In the genomic region with DNA sequence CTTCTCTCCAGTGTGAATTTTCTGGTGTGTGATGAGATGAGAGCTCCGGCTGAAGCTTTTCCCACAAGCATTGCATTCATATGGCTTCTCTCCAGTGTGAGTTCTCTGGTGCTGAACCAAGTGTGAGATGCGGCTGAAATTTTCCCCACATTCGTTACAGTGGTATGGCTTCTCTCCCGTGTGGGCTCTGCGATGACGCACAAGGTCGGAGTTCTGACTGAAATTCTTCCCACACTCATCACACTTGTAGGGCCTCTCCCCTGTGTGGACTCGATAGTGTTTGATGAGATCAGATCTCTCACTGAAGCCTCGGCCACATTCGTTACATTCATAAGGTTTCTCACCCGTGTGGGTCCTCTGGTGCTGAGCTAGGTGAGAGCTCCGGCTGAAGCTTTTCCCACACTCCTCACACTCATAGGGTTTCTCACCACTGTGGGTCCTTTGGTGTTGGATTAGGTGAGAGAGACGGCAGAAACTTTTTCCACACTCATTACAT, we compare ENCODE assay signal across 22 cellular contexts. TPM values are rescaled to one million over a fixed set of nuclear protein-coding genes. Genes with fewer than 3 reads are reported as not detected.
DNase-seq lines count a peak whose midpoint lies in the region; ATAC-seq and TF ChIP-seq lines count a peak whose summit lies in the region.
"Had no signal": no experiment of that assay in that cellular context is flagged by ENCODE, and none has a peak within 500 bp of the region (broad histone marks: within the 10 kb centered on the region; RNA-seq: fewer than 3 reads in every experiment).

No MANE protein-coding gene starts in this region.

- no peak overlapping the region for H3K27ac Mint-ChIP-seq in activated CD4-positive, alpha-beta memory T cell treated with anti-CD3 and anti-CD28 coated beads for 36 hours
- H3K27ac Mint-ChIP-seq in activated CD4-positive, alpha-beta memory T cell treated with anti-CD3 and anti-CD28 coated beads, Interleukin-2, amount 10 ng/mL, durations not matched to agents 7 days and 5 days, result no peak overlapping the region
- H3K27ac Mint-ChIP-seq: activated T-helper 2 cell treated with anti-CD3 and anti-CD28 coated beads, Interferon-gamma antibody, Interleukin-2, Interleukin-4, amounts not matched to agents 10 μg/mL and 5 μg/mL and 100 μg/mL, durations not matched to agents 14 hours and 24 hours and 36 hours; CD4-positive, CD25-positive, alpha-beta regulatory T cell; dendritic cell treated with granulocyte-macrophage colony-stimulating factor and Interleukin-4, amounts not matched to agents 40 ng/mL and 50 ng/mL, for 4 days; GM23338; mesothelial cell of epicardium; nephron had no signal

- H3K4me2 ChIP-seq in HCT116 (ENCODE audit: low read length), result no peak overlapping the region
- H3K4me2 ChIP-seq: GM23338 had no signal

- DNase-seq in activated CD4-positive, alpha-beta memory T cell treated with anti-CD3 and anti-CD28 coated beads for 36 hours, result peak; percentile 9
- no peak for DNase-seq in activated CD4-positive, alpha-beta memory T cell treated with anti-CD3 and anti-CD28 coated beads, Interleukin-2, amount 10 ng/mL, durations not matched to agents 7 days and 5 days
- no peak for DNase-seq in HCT116 (ENCODE audit: low read depth, low spot score)
- no peak for DNase-seq in coronary artery (ENCODE audit: low spot score)
- DNase-seq in GM03348 (ENCODE audit: low spot score), result no peak
- no peak for DNase-seq in NOMO-1 treated with DMSO at 0.1 percent for 48 hours (lab: John Stamatoyannopoulos, UW; ENCODE audit: unreplicated experiment)
- DNase-seq: activated CD4-positive, CD25-positive, alpha-beta regulatory T cell; adrenal gland; CD4-positive, CD25-positive, alpha-beta regulatory T cell; foreskin melanocyte; Peyer's patch; small intestine; stimulated activated CD4-positive, alpha-beta T cell treated with anti-CD3 and anti-CD28 coated beads, Interleukin-4, amount 100 ng/mL, for 24 hours had no signal

- no peak overlapping the region for H3K4me3 Mint-ChIP-seq in activated CD4-positive, alpha-beta memory T cell treated with anti-CD3 and anti-CD28 coated beads for 36 hours
- H3K4me3 Mint-ChIP-seq in activated CD4-positive, alpha-beta memory T cell treated with anti-CD3 and anti-CD28 coated beads, Interleukin-2, amount 10 ng/mL, durations not matched to agents 7 days and 5 days, result no peak overlapping the region
- H3K4me3 Mint-ChIP-seq: dendritic cell treated with granulocyte-macrophage colony-stimulating factor and Interleukin-4, amounts not matched to agents 40 ng/mL and 50 ng/mL, for 4 days; GM23338; mesothelial cell of epicardium had no signal

- H3K4me1 Mint-ChIP-seq in activated CD4-positive, alpha-beta memory T cell treated with anti-CD3 and anti-CD28 coated beads for 36 hours (ENCODE audit: low read depth), result peaks cover 14% of the 10 kb centered on the region
- H3K4me1 Mint-ChIP-seq in activated CD4-positive, alpha-beta memory T cell treated with anti-CD3 and anti-CD28 coated beads, Interleukin-2, amount 10 ng/mL, durations not matched to agents 7 days and 5 days, result peaks cover 11% of the 10 kb centered on the region
- H3K4me1 Mint-ChIP-seq: GM23338 had no signal

- no peak overlapping the region for H3K4me3 ChIP-seq in HCT116 (replicated peaks in 1 of 2; ENCODE audit: low read depth in 1 of 2, low read length in 2 of 2)
- peak overlapping the region; percentile 12 for H3K4me3 ChIP-seq in coronary artery
- peak overlapping the region in 2 of 3 donors; percentile 24 to 54 for H3K4me3 ChIP-seq in skeletal muscle tissue (ENCODE audit: low read length in 3 of 3)
- H3K4me3 ChIP-seq: adrenal gland, GM23338, Peyer's patch had no signal

- H3K27me3 Mint-ChIP-seq in activated CD4-positive, alpha-beta memory T cell treated with anti-CD3 and anti-CD28 coated beads for 36 hours, result no peaks in the 10 kb centered on the region
- no peaks in the 10 kb centered on the region for H3K27me3 Mint-ChIP-seq in activated CD4-positive, alpha-beta memory T cell treated with anti-CD3 and anti-CD28 coated beads, Interleukin-2, amount 10 ng/mL, durations not matched to agents 7 days and 5 days
- H3K27me3 Mint-ChIP-seq: CD4-positive, CD25-positive, alpha-beta regulatory T cell; dendritic cell treated with granulocyte-macrophage colony-stimulating factor and Interleukin-4, amounts not matched to agents 40 ng/mL and 50 ng/mL, for 4 days had no signal

- H3K36me3 ChIP-seq in HCT116 (ENCODE audit: control insufficient read depth in 1 of 2, insufficient read depth in 2 of 2, low read length in 2 of 2), result peaks cover 2 to 37% of the 10 kb centered on the region in 2 experiments; a peak in 3 of 4 replicates
- H3K36me3 ChIP-seq in skeletal muscle tissue (ENCODE audit: control insufficient read depth in 3 of 3, insufficient read depth in 3 of 3, low read length in 3 of 3), result peaks cover 61 to 69% (median 67%) of the 10 kb centered on the region in 3 donors

- H3K27ac ChIP-seq in HCT116 (ENCODE audit: low read depth, low read length), result no peak overlapping the region
- no peak overlapping the region for H3K27ac ChIP-seq in coronary artery
- H3K27ac ChIP-seq in skeletal muscle tissue (ENCODE audit: low read depth, low read length), result no peak overlapping the region
- H3K27ac ChIP-seq: adrenal gland, epithelial cell of prostate, Peyer's patch, vagina had no signal

- H3K36me3 Mint-ChIP-seq in activated CD4-positive, alpha-beta memory T cell treated with anti-CD3 and anti-CD28 coated beads for 36 hours, result peaks cover 77% of the 10 kb centered on the region
- H3K36me3 Mint-ChIP-seq in activated CD4-positive, alpha-beta memory T cell treated with anti-CD3 and anti-CD28 coated beads, Interleukin-2, amount 10 ng/mL, durations not matched to agents 7 days and 5 days (ENCODE audit: low read depth), result peaks cover 88% of the 10 kb centered on the region

- TF ChIP-seq POLR2A in HCT116 (IDR thresholded peaks at IDR 0.05; ENCODE audit: borderline replicate concordance, extremely low read depth, insufficient read depth, insufficient read length) (no peak), GM18505 (IDR thresholded peaks at IDR 0.05; ENCODE audit: borderline replicate concordance, extremely low read depth, insufficient read depth, insufficient read length) (no peak)

- H3K79me2 ChIP-seq in HCT116 (ENCODE audit: insufficient read depth, low read length), result no peaks in the 10 kb centered on the region; the same call in 1 of the 2 replicates

- H3K27me3 ChIP-seq in HCT116 (ENCODE audit: insufficient read depth, low read length) (no peaks in the 10 kb centered on the region), skeletal muscle tissue (ENCODE audit: control insufficient read depth in 3 of 3, insufficient read depth in 3 of 3, low read length in 3 of 3) (no peaks in the 10 kb centered on the region)
- H3K27me3 ChIP-seq: adrenal gland, Peyer's patch, vagina had no signal

- RAD21 ChIA-PET in HCT116 (lab: Charles Lee; ENCODE audit: low non-redundant PET in 1 of 2, low total read pairs in 2 of 2, uncharacterized antibody in 2 of 2, unreplicated experiment in 2 of 2), result no interaction called here

- H2AFZ ChIP-seq in HCT116 (ENCODE audit: low read depth, low read length, poor library complexity, severe bottlenecking), result no peak overlapping the region
- H2AFZ ChIP-seq: GM23338 had no signal

- BruUV-seq in HCT116 (replicated peaks; lab: Mats Ljungman, UMichigan), result no TSS peak

- no peak for TF ChIP-seq CTCF in HCT116 (IDR thresholded peaks at IDR 0.05 in 2 of 3, conservative IDR thresholded peaks at IDR 0.05 in 1 of 3; ENCODE audit: borderline replicate concordance in 1 of 3, insufficient read depth in 1 of 3, low read depth in 2 of 3, low read length in 2 of 3)
- TF ChIP-seq CTCF in coronary artery (IDR thresholded peaks at IDR 0.05), result no peak

- H3K9me3 ChIP-seq in HCT116 (ENCODE audit: control insufficient read depth in 1 of 2, insufficient read depth in 1 of 2, low read depth in 1 of 2, low read length in 2 of 2) (peaks cover 23 to 50% of the 10 kb centered on the region in 2 experiments; a peak in 3 of 4 replicates), skeletal muscle tissue (ENCODE audit: control insufficient read depth in 3 of 3, low read length in 3 of 3) (peaks cover 22 to 37% (median 29%) of the 10 kb centered on the region in 3 donors)

- CTCF ChIA-PET in activated CD4-positive, alpha-beta memory T cell treated with anti-CD3 and anti-CD28 coated beads for 36 hours (lab: Charles Lee), result interaction anchor here (1.1 kb wide), 1 partner anchor 22 kb away, joined by 3 read pairs; no protein-coding TSS in a partner anchor
- CTCF ChIA-PET in activated CD4-positive, alpha-beta memory T cell treated with anti-CD3 and anti-CD28 coated beads, Interleukin-2, amount 10 ng/mL, durations not matched to agents 7 days and 5 days (lab: Charles Lee), result no interaction called here
- CTCF ChIA-PET in HCT116 (lab: Charles Lee), result no interaction called here

- H3K4me1 ChIP-seq in HCT116 (ENCODE audit: control insufficient read depth in 1 of 2, insufficient read depth in 2 of 2, low read length in 2 of 2) (peaks cover 4 to 5% of the 10 kb centered on the region in 2 experiments; a peak in 1 of 4 replicates), skeletal muscle tissue (ENCODE audit: control insufficient read depth in 3 of 3, insufficient read depth in 3 of 3, low read length in 3 of 3) (peaks cover 1 to 9% (median 6%) of the 10 kb centered on the region in 3 donors)

- no peak for ATAC-seq in HCT116
- ATAC-seq in GM18505 (IDR thresholded peaks at IDR 0.05; ENCODE audit: unreplicated experiment), result no peak
- ATAC-seq: GM23338 had no signal

- H3K9me2 ChIP-seq in HCT116 (ENCODE audit: insufficient read depth), result no peaks in the 10 kb centered on the region

- POLR2A ChIA-PET in activated CD4-positive, alpha-beta memory T cell treated with anti-CD3 and anti-CD28 coated beads for 36 hours (lab: Charles Lee), result interaction anchor here (1.4 kb wide), 1 partner anchor 18 kb away, joined by 4 read pairs; the partner anchor contains the start of gene HNRNPR
- POLR2A ChIA-PET in activated CD4-positive, alpha-beta memory T cell treated with anti-CD3 and anti-CD28 coated beads, Interleukin-2, amount 10 ng/mL, durations not matched to agents 7 days and 5 days (lab: Charles Lee), result interaction anchor here (0.7 to 1.9 kb wide), 3 partner anchors 10 to 21 kb away, joined by 3 to 17 read pairs (median 5); partner anchors contain the start of gene HNRNPR
- POLR2A ChIA-PET in HCT116 (lab: Charles Lee), result no interaction called here

- TF ChIP-seq RAD21 in HCT116 (IDR thresholded peaks at IDR 0.05; ENCODE audit: low read depth), result no peak

- peaks cover 56% of the 10 kb centered on the region for H3K9me3 Mint-ChIP-seq in activated CD4-positive, alpha-beta memory T cell treated with anti-CD3 and anti-CD28 coated beads for 36 hours
- H3K9me3 Mint-ChIP-seq in activated CD4-positive, alpha-beta memory T cell treated with anti-CD3 and anti-CD28 coated beads, Interleukin-2, amount 10 ng/mL, durations not matched to agents 7 days and 5 days, result peaks cover 66% of the 10 kb centered on the region

- H3K9ac ChIP-seq in HCT116 (ENCODE audit: low read length) (no peak overlapping the region), skeletal muscle tissue (ENCODE audit: low read depth in 1 of 3, low read length in 3 of 3) (no peak overlapping the region)

- H4K20me1 ChIP-seq in HCT116 (ENCODE audit: insufficient read depth), result no peaks in the 10 kb centered on the region

- intact Hi-C loops in activated CD4-positive, alpha-beta memory T cell treated with anti-CD3 and anti-CD28 coated beads for 36 hours (cut with micrococcal nuclease), result no loop called here
- intact Hi-C loops in HCT116 (cut with micrococcal nuclease), result no loop called here

RNA-seq across cellular contexts. Expression of gene ZNF436, which starts 7.4 kb away (rescaled TPM):
- 1 to 10 TPM; 4.6 to 4.8 TPM for total RNA-seq in activated CD4-positive, alpha-beta memory T cell treated with anti-CD3 and anti-CD28 coated beads for 36 hours
- 1 to 10 TPM; 6.1 to 6.8 TPM for total RNA-seq in activated CD4-positive, alpha-beta memory T cell treated with anti-CD3 and anti-CD28 coated beads, Interleukin-2, amount 10 ng/mL, durations not matched to agents 7 days and 5 days
- total RNA-seq in HCT116 (2021; ENCODE audit: unreplicated experiment) (8.1 TPM), skeletal muscle tissue (67.3 TPM)
- 3.5 and 4.8 TPM in 2 replicates for polyA plus RNA-seq in HCT116 (2012)

RNA-seq across cellular contexts. Expression of gene HNRNPR, which starts 18.2 kb away (rescaled TPM):
- total RNA-seq in activated CD4-positive, alpha-beta memory T cell treated with anti-CD3 and anti-CD28 coated beads for 36 hours, result 100 to 1,000 TPM; 180 to 183 TPM
- 100 to 1,000 TPM; 175 to 179 TPM for total RNA-seq in activated CD4-positive, alpha-beta memory T cell treated with anti-CD3 and anti-CD28 coated beads, Interleukin-2, amount 10 ng/mL, durations not matched to agents 7 days and 5 days
- total RNA-seq in HCT116 (2021; ENCODE audit: unreplicated experiment) (194 TPM), skeletal muscle tissue (83.5 TPM)
- 79.2 and 97.3 TPM in 2 replicates for polyA plus RNA-seq in HCT116 (2012)

Comparison
In these comparisons a context has a peak if more than half of its experiments do, and no peak if none do; other contexts are left out.
1. H3K4me3 ChIP-seq: peak in coronary artery (single experiment) and skeletal muscle tissue (2 of 3); none in HCT116 (0 of 2).